ENCODE assay signal across 8 cellular contexts in the genomic region with DNA sequence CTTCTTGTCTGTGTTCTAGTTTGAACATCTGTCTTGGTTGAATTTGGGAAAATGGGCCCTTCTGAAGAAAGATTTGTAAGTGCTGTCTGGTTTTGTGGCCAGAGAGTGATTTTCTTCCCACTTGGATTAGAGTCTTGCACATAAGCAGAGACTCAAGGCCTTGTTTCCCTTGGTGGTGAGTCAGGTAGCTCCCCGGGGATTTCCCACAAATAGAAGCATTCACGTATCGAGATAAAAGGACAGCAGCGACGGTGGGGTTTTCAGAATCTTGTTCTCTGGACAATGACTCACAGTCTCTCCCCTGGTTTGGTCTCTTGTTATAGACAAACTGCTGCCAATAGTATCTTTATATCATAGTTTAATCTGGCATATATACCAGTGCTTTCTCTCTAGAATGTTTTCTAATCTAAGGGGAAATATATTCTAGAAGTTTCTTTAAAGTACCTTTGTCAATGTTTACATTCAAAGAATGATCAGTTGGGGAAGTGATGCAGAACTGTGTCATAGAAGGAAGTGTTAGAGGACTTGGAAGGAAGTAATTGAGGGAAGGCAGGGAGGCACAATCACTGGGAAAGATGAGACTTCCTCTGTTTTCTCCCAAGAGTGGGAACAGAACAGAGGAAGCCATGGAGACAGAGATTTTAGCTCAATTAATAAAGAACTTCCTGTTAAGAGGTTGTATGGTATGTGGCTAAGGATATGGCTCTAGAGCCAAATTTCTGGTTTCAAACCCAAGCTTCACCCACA. TPM values are rescaled to one million over a fixed set of nuclear protein-coding genes. Genes with fewer than 3 reads are reported as not detected.
DNase-seq lines count a peak whose midpoint lies in the region; ATAC-seq and TF ChIP-seq lines count a peak whose summit lies in the region.

No MANE protein-coding gene starts in this region.

- TF ChIP-seq CTCF in choroid plexus epithelial cell (conservative IDR thresholded peaks at IDR 0.05; ENCODE audit: low read depth, low read length) (no peak), progenitor cell of endocrine pancreas (IDR thresholded peaks at IDR 0.05; ENCODE audit: unreplicated experiment) (no peak), WERI-Rb-1 (IDR thresholded peaks at IDR 0.05; ENCODE audit: low read depth, low read length) (no peak)

- peak in 2 of 3 donors; percentile 21 to 41 for DNase-seq in CD4-positive, CD25-positive, alpha-beta regulatory T cell
- peak; percentile 96 to 98 for DNase-seq in SJSA1 (ENCODE audit: low read depth in 1 of 2, low spot score in 2 of 2)
- DNase-seq in choroid plexus epithelial cell (ENCODE audit: low read depth): peak; percentile 96
- no peak for DNase-seq in progenitor cell of endocrine pancreas (ENCODE audit: low spot score, unreplicated experiment)
- no peak for DNase-seq in NAMALWA (ENCODE audit: low spot score)
- DNase-seq in COLO668 (lab: John Stamatoyannopoulos, UW; ENCODE audit: unreplicated experiment): no peak
- DNase-seq in WERI-Rb-1: no peak

- H3K4me1 ChIP-seq in CD4-positive, CD25-positive, alpha-beta regulatory T cell (ENCODE audit: control insufficient read depth, insufficient read depth, low read length, poor library complexity, severe bottlenecking): peaks cover 5% of the 10 kb centered on the region
- peaks cover 53% of the 10 kb centered on the region for H3K4me1 ChIP-seq in SJSA1 (replicated peaks)

- peaks cover 34% of the 10 kb centered on the region for H3K36me3 Mint-ChIP-seq in CD4-positive, CD25-positive, alpha-beta regulatory T cell
- peaks cover 8% of the 10 kb centered on the region for H3K36me3 Mint-ChIP-seq in progenitor cell of endocrine pancreas (ENCODE audit: insufficient read depth)

- H3K4me1 Mint-ChIP-seq in CD4-positive, CD25-positive, alpha-beta regulatory T cell: peaks cover 5 to 17% (median 12%) of the 10 kb centered on the region in 4 donors
- H3K4me1 Mint-ChIP-seq in progenitor cell of endocrine pancreas (ENCODE audit: low read depth): peaks cover 31% of the 10 kb centered on the region

- H3K9me3 ChIP-seq in CD4-positive, CD25-positive, alpha-beta regulatory T cell (ENCODE audit: control insufficient read depth in 2 of 2, low read length in 2 of 2): no peaks in the 10 kb centered on the region
- H3K9me3 ChIP-seq in SJSA1 (replicated peaks) (no peaks in the 10 kb centered on the region), WERI-Rb-1 (ENCODE audit: severe bottlenecking) (no peaks in the 10 kb centered on the region)

- H3K9me3 Mint-ChIP-seq in CD4-positive, CD25-positive, alpha-beta regulatory T cell: no peaks in the 10 kb centered on the region
- H3K9me3 Mint-ChIP-seq in progenitor cell of endocrine pancreas (ENCODE audit: low read depth): no peaks in the 10 kb centered on the region

- H3K27ac Mint-ChIP-seq in CD4-positive, CD25-positive, alpha-beta regulatory T cell: peak overlapping the region; percentile 26 to 95 (median 82)
- peak overlapping the region; percentile 43 for H3K27ac Mint-ChIP-seq in progenitor cell of endocrine pancreas

- H3K27ac ChIP-seq in CD4-positive, CD25-positive, alpha-beta regulatory T cell (ENCODE audit: insufficient read depth, low read length, poor library complexity, severe bottlenecking): peak overlapping the region; percentile 65
- H3K27ac ChIP-seq in SJSA1 (peak overlapping the region; percentile 78), WERI-Rb-1 (no peak overlapping the region)

- H3K4me3 Mint-ChIP-seq in CD4-positive, CD25-positive, alpha-beta regulatory T cell: no peak overlapping the region
- H3K4me3 Mint-ChIP-seq in progenitor cell of endocrine pancreas (ENCODE audit: low read depth): no peak overlapping the region

- H3K36me3 ChIP-seq in CD4-positive, CD25-positive, alpha-beta regulatory T cell (ENCODE audit: control insufficient read depth, insufficient read depth, low read length): peaks cover 59% of the 10 kb centered on the region
- H3K36me3 ChIP-seq in SJSA1: peaks cover 80% of the 10 kb centered on the region
- peaks cover 86% of the 10 kb centered on the region for H3K36me3 ChIP-seq in WERI-Rb-1

- ATAC-seq in CD4-positive, CD25-positive, alpha-beta regulatory T cell (ENCODE audit: low read depth in 2 of 2): peak; percentile 63 to 92
- no peak for ATAC-seq in GM21723 (IDR thresholded peaks at IDR 0.05; ENCODE audit: unreplicated experiment)

- H3K27me3 Mint-ChIP-seq in CD4-positive, CD25-positive, alpha-beta regulatory T cell: no peaks in the 10 kb centered on the region
- no peaks in the 10 kb centered on the region for H3K27me3 Mint-ChIP-seq in progenitor cell of endocrine pancreas

- H3K4me3 ChIP-seq in CD4-positive, CD25-positive, alpha-beta regulatory T cell (ENCODE audit: low read depth, low read length): no peak overlapping the region
- H3K4me3 ChIP-seq in SJSA1 (no peak overlapping the region), choroid plexus epithelial cell (ENCODE audit: low read depth, low read length) (no peak overlapping the region), WERI-Rb-1 (ENCODE audit: low read depth, low read length) (no peak overlapping the region)

- H3K27me3 ChIP-seq in CD4-positive, CD25-positive, alpha-beta regulatory T cell (ENCODE audit: control insufficient read depth, insufficient read depth, low read length): no peaks in the 10 kb centered on the region
- H3K27me3 ChIP-seq in SJSA1 (replicated peaks) (no peaks in the 10 kb centered on the region), WERI-Rb-1 (ENCODE audit: insufficient read depth, low read depth, severe bottlenecking) (no peaks in the 10 kb centered on the region)

RNA-seq across cellular contexts. Expression of gene POLA2, which starts 18.1 kb away (rescaled TPM):
- 25.7 TPM for total RNA-seq in CD4-positive, CD25-positive, alpha-beta regulatory T cell
- 10 to 100 TPM in 3 of 4 donors, 1 to 10 TPM in 1; 8.3 to 13.4 (median 12.8) TPM for polyA plus RNA-seq in CD4-positive, CD25-positive, alpha-beta regulatory T cell
- total RNA-seq in SJSA1 (2014; rRNA removed; shearing (Covaris generic)): 26.8 and 44.2 TPM in 2 replicates
- 24.4 and 27.4 TPM in 2 replicates for total RNA-seq in progenitor cell of endocrine pancreas

RNA-seq across cellular contexts. Expression of gene CDC42EP2, which starts 34.8 kb away (rescaled TPM):
- total RNA-seq in CD4-positive, CD25-positive, alpha-beta regulatory T cell: 1.9 TPM
- polyA plus RNA-seq in CD4-positive, CD25-positive, alpha-beta regulatory T cell: not detected
- total RNA-seq in SJSA1 (2014; rRNA removed; shearing (Covaris generic)): 10.5 and 16.6 TPM in 2 replicates
- total RNA-seq in progenitor cell of endocrine pancreas: 5.3 and 5.9 TPM in 2 replicates

RNA-seq across cellular contexts. Expression of gene DPF2, which starts 53.8 kb away (rescaled TPM):
- 67.0 TPM for total RNA-seq in CD4-positive, CD25-positive, alpha-beta regulatory T cell
- 10 to 100 TPM; 70.3 to 81.4 (median 74.9) TPM for polyA plus RNA-seq in CD4-positive, CD25-positive, alpha-beta regulatory T cell
- 87.6 and 105 TPM in 2 replicates for total RNA-seq in SJSA1 (2014; rRNA removed; shearing (Covaris generic))
- 81.9 and 96.5 TPM in 2 replicates for total RNA-seq in progenitor cell of endocrine pancreas

Comparison
In these comparisons a context has a peak if more than half of its experiments do, and no peak if none do; other contexts are left out.
1. DNase-seq: peak in CD4-positive, CD25-positive, alpha-beta regulatory T cell (2 of 3), SJSA1 (2 of 2) and choroid plexus epithelial cell (single experiment); none in progenitor cell of endocrine pancreas (single experiment), NAMALWA (single experiment), COLO668 (single experiment) and WERI-Rb-1 (single experiment).